ENCODE assay signal across 9 cellular contexts in genomic region chr3:22089284-22089683, GRCh38.
DNase-seq lines count a peak whose midpoint lies in the region; ATAC-seq and TF ChIP-seq lines count a peak whose summit lies in the region.
"Had no signal": no experiment of that assay in that cellular context is flagged by ENCODE, and none has a peak within 500 bp of the region (broad histone marks: within the 10 kb centered on the region; RNA-seq: fewer than 3 reads in every experiment).

No MANE protein-coding gene starts in this region.

- H3K79me2 ChIP-seq in Loucy (ENCODE audit: insufficient read depth, low read length), result no peaks in the 10 kb centered on the region

- H3K9ac ChIP-seq in Loucy (ENCODE audit: low read depth, low read length, poor library complexity, severe bottlenecking), result no peak overlapping the region
- H3K9ac ChIP-seq in colonic mucosa (ENCODE audit: low read depth in 2 of 2, low read length in 2 of 2), result no peak overlapping the region

- no peaks in the 10 kb centered on the region for H3K27me3 Mint-ChIP-seq in activated T-cell treated with anti-CD3 and anti-CD28 coated beads, Interleukin-2, amount 50 U/mL, for 24 hours

- no peaks in the 10 kb centered on the region for H3K4me1 Mint-ChIP-seq in activated T-cell treated with anti-CD3 and anti-CD28 coated beads, Interleukin-2, amount 50 U/mL, for 24 hours (ENCODE audit: low read depth)

- H3K36me3 ChIP-seq in Loucy (ENCODE audit: insufficient read depth, low read length) (no peaks in the 10 kb centered on the region), lung (ENCODE audit: control insufficient read depth in 2 of 2, insufficient read depth in 2 of 2, low read length in 2 of 2) (no peaks in the 10 kb centered on the region), colonic mucosa (no peaks in the 10 kb centered on the region)
- H3K36me3 ChIP-seq: upper lobe of left lung had no signal

- WGBS in lung, 2 donors, result 7 to 9% methylated on average over 4 of the region's 4 CpGs

- no peaks in the 10 kb centered on the region for H4K20me1 ChIP-seq in Loucy (ENCODE audit: insufficient read depth, low read length, poor library complexity, severe bottlenecking)

- H3K27me3 ChIP-seq in Loucy (ENCODE audit: insufficient read depth, low read length, poor library complexity, severe bottlenecking), result no peaks in the 10 kb centered on the region
- H3K27me3 ChIP-seq in lung (ENCODE audit: control insufficient read depth, insufficient read depth), result no peaks in the 10 kb centered on the region
- H3K27me3 ChIP-seq in colonic mucosa, result no peaks in the 10 kb centered on the region
- H3K27me3 ChIP-seq: upper lobe of left lung had no signal

- no peaks in the 10 kb centered on the region for H3K9me3 Mint-ChIP-seq in activated T-cell treated with anti-CD3 and anti-CD28 coated beads, Interleukin-2, amount 50 U/mL, for 24 hours

- no peak overlapping the region for H3K27ac ChIP-seq in 22Rv1
- no peak overlapping the region for H3K27ac ChIP-seq in lung (ENCODE audit: low read depth in 1 of 2, low read length in 1 of 2)
- H3K27ac ChIP-seq in colonic mucosa, result no peak overlapping the region
- H3K27ac ChIP-seq: upper lobe of left lung had no signal

- H3K4me2 ChIP-seq in Loucy (ENCODE audit: low read depth, low read length, poor library complexity, severe bottlenecking), result no peak overlapping the region

- no peak overlapping the region for H3K27ac Mint-ChIP-seq in activated T-cell treated with anti-CD3 and anti-CD28 coated beads, Interleukin-2, amount 50 U/mL, for 24 hours

- H2AFZ ChIP-seq in Loucy (ENCODE audit: low read length), result peak overlapping the region; percentile 91

- no peak for DNase-seq in HFF-Myc (ENCODE audit: extremely low read depth, low read depth)
- peak; percentile 8 for DNase-seq in amniotic epithelial cell (ENCODE audit: low read depth)
- DNase-seq in lung (ENCODE audit: low spot score), result no peak
- no peak for DNase-seq in colonic mucosa
- DNase-seq in activated T-cell treated with anti-CD3 and anti-CD28 coated beads, Interleukin-2, amount 50 U/mL, for 24 hours, result no peak

- no peaks in the 10 kb centered on the region for H3K36me3 Mint-ChIP-seq in activated T-cell treated with anti-CD3 and anti-CD28 coated beads, Interleukin-2, amount 50 U/mL, for 24 hours (ENCODE audit: low read depth)

- intact Hi-C loops in colonic mucosa (cut with DNase I), result no loop called here

- H3K9me3 ChIP-seq in Loucy (ENCODE audit: insufficient read depth, low read depth, low read length), result no peaks in the 10 kb centered on the region
- H3K9me3 ChIP-seq in lung (ENCODE audit: control insufficient read depth in 2 of 2, insufficient read depth in 1 of 2, low read length in 1 of 2), result no peaks in the 10 kb centered on the region
- H3K9me3 ChIP-seq in colonic mucosa, result no peaks in the 10 kb centered on the region
- H3K9me3 ChIP-seq: upper lobe of left lung had no signal

- H3K4me3 ChIP-seq in HFF-Myc (replicated peaks; ENCODE audit: low read depth, low read length) (no peak overlapping the region), Loucy (ENCODE audit: low read length, poor library complexity, severe bottlenecking) (no peak overlapping the region), lung (no peak overlapping the region), colonic mucosa (no peak overlapping the region)
- H3K4me3 ChIP-seq: upper lobe of left lung had no signal

- no peaks in the 10 kb centered on the region for H3K9me2 ChIP-seq in Loucy (replicated peaks; ENCODE audit: low read depth, low read length)

- H3K4me1 ChIP-seq in Loucy (ENCODE audit: insufficient read depth, low read length, poor library complexity, severe bottlenecking), result peaks cover 2% of the 10 kb centered on the region
- no peaks in the 10 kb centered on the region for H3K4me1 ChIP-seq in lung (ENCODE audit: control insufficient read depth in 2 of 2, insufficient read depth in 2 of 2, low read length in 2 of 2)
- no peaks in the 10 kb centered on the region for H3K4me1 ChIP-seq in colonic mucosa
- H3K4me1 ChIP-seq: upper lobe of left lung had no signal

- TF ChIP-seq CTCF in 22Rv1 (IDR thresholded peaks at IDR 0.05) (peak; percentile 83), GM12873 (IDR thresholded peaks at IDR 0.05; ENCODE audit: insufficient read depth, low read depth, low read length, missing control alignments) (peak; percentile 53), HFF-Myc (IDR thresholded peaks at IDR 0.05; ENCODE audit: low read depth, low read length, missing control alignments) (peak; percentile 11), Loucy (conservative IDR thresholded peaks at IDR 0.05; ENCODE audit: low read length) (peak; percentile 79), lung (IDR thresholded peaks at IDR 0.05; ENCODE audit: control extremely low read depth, extremely low read depth) (no peak), colonic mucosa (IDR thresholded peaks at IDR 0.05) (no peak)

- peak; percentile 62 for ATAC-seq in lung (ENCODE audit: insufficient read depth, low FRiP score)

- no peaks in the 10 kb centered on the region for H3F3A ChIP-seq in Loucy (ENCODE audit: low read depth)

- no peak overlapping the region for H3K4me3 Mint-ChIP-seq in activated T-cell treated with anti-CD3 and anti-CD28 coated beads, Interleukin-2, amount 50 U/mL, for 24 hours

Comparison
In these comparisons a context has a peak if more than half of its experiments do, and no peak if none do; other contexts are left out.
1. CTCF ChIP-seq: peak in 22Rv1 (single experiment), GM12873 (single experiment), HFF-Myc (single experiment) and Loucy (single experiment); none in lung (single experiment) and colonic mucosa (single experiment).